16 cellular contexts compared by ENCODE assay signal in genomic region chr2:139813340-139813739, GRCh38.
"Had no signal": no experiment of that assay in that cellular context is flagged by ENCODE, and none has a peak within 500 bp of the region (broad histone marks: within the 10 kb centered on the region; RNA-seq: fewer than 3 reads in every experiment).

No MANE protein-coding gene starts in this region.

- DNase-seq: effector memory CD4-positive, alpha-beta T cell; heart left ventricle; left colon; mesendoderm; naive thymus-derived CD4-positive, alpha-beta T cell; nephron progenitor cell; psoas muscle; retina; stimulated activated CD4-positive, alpha-beta T cell treated with anti-CD3 and anti-CD28 coated beads, Interleukin-2, amount 100 ng/mL, for 24 hours; stimulated activated CD4-positive, alpha-beta T cell treated with anti-CD3 and anti-CD28 coated beads, Interleukin-4, amount 100 ng/mL, for 4 hours; stimulated activated naive B cell treated with anti-CD40 and anti-IgM and Interleukin-4, amounts not matched to agents 10 μg/mL and 1 μg/mL and 100 μg/mL, for 72 hours; stimulated activated naive CD8-positive, alpha-beta T cell treated with anti-CD3 and anti-CD28 coated beads, Interleukin-15, amount 100 ng/mL, for 72 hours; substantia nigra; trophoblast cell had no signal

- FAIRE-seq: endometrium, frontal cortex had no signal
